Comparison of ENCODE assay signal across 17 cellular contexts in the genomic region with DNA sequence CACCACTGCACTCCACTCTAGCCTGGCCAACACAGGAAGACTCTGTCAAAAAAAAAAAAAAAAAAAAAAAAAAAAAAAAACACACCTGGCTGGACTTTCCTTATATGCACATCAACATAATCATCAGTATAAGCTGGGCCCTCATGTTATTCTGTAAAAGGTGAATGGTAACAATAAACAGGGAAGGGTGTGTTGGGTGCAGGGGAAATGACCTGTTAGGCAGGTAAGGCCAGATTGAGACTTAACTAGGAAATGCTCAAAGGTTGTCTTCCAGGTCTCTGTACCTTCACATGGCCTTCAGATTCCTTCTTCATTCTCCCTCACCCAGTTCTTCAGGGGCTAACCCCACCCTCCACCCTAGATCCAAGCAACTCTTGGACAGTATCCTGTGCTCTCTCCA. TPM values are rescaled to one million over a fixed set of nuclear protein-coding genes. Genes with fewer than 3 reads are reported as not detected.
A peak's percentile ranks its signal among the peaks of the same experiment; 100 is the strongest.
DNase-seq lines count a peak whose midpoint lies in the region; ATAC-seq and TF ChIP-seq lines count a peak whose summit lies in the region.
"Had no signal": no experiment of that assay in that cellular context is flagged by ENCODE, and none has a peak within 500 bp of the region (broad histone marks: within the 10 kb centered on the region; RNA-seq: fewer than 3 reads in every experiment).

No MANE protein-coding gene starts in this region.

- H4K20me1 ChIP-seq in PC-3 (ENCODE audit: low read length), result no peaks in the 10 kb centered on the region

- DNase-seq in PC-3, result no peak
- peak; percentile 50 for DNase-seq in epithelial cell of esophagus (ENCODE audit: low read depth)
- no peak for DNase-seq in left colon
- no peak for DNase-seq in type B pancreatic cell (ENCODE audit: extremely low spot score, unreplicated experiment)
- no peak for DNase-seq in H4 (ENCODE audit: low spot score)
- DNase-seq in activated CD4-positive, CD25-positive, alpha-beta regulatory T cell treated with anti-CD3 and anti-CD28 coated beads, Interleukin-2, amount 50 U/mL, for 72 hours, result no peak
- no peak for DNase-seq in activated CD8-positive, alpha-beta T cell treated with anti-CD3 and anti-CD28 coated beads for 36 hours
- DNase-seq in ecto neural progenitor cell (ENCODE audit: low spot score), result no peak
- DNase-seq: C1 segment of cervical spinal cord; CD4-positive, alpha-beta memory T cell; COR-L47; DMS153; DND-41; GM23248; H9 had no signal

- H3K36me3 ChIP-seq in PC-3 (ENCODE audit: low read depth, low read length), result no peaks in the 10 kb centered on the region

- intact Hi-C loops in PC-3 (cut with micrococcal nuclease) (no loop called here), left colon (cut with DNase I, micrococcal nuclease) (no loop called here)
- intact Hi-C loops in activated CD8-positive, alpha-beta T cell treated with anti-CD3 and anti-CD28 coated beads for 36 hours (cut with micrococcal nuclease), result no loop called here

- H3K9me2 ChIP-seq in PC-3 (replicated peaks; ENCODE audit: low read length), result no peaks in the 10 kb centered on the region; the same call in 1 of the 2 replicates

- H3K9me3 ChIP-seq in PC-3 (ENCODE audit: low read length), result no peaks in the 10 kb centered on the region

- no peaks in the 10 kb centered on the region for H3K79me2 ChIP-seq in PC-3 (ENCODE audit: low read length)

- BruUV-seq in PC-3 (replicated peaks; lab: Mats Ljungman, UMichigan), result no TSS peak

- TF ChIP-seq CTCF in PC-3 (conservative IDR thresholded peaks at IDR 0.05; ENCODE audit: low read depth, low read length), result no peak
- no peak for TF ChIP-seq CTCF in epithelial cell of esophagus (IDR thresholded peaks at IDR 0.05; ENCODE audit: insufficient read depth, low read depth, low read length, missing control alignments)
- no peak for TF ChIP-seq CTCF in type B pancreatic cell (conservative IDR thresholded peaks at IDR 0.05)
- no peak for TF ChIP-seq CTCF in activated CD8-positive, alpha-beta T cell treated with anti-CD3 and anti-CD28 coated beads for 36 hours (IDR thresholded peaks at IDR 0.05)

- H3K27me3 Mint-ChIP-seq in type B pancreatic cell, result no peaks in the 10 kb centered on the region
- peaks cover 11% of the 10 kb centered on the region for H3K27me3 Mint-ChIP-seq in activated CD8-positive, alpha-beta T cell treated with anti-CD3 and anti-CD28 coated beads for 36 hours

- POLR2A ChIA-PET in PC-3 (lab: Charles Lee; ENCODE audit: unreplicated experiment), result no interaction called here
- POLR2A ChIA-PET in activated CD8-positive, alpha-beta T cell treated with anti-CD3 and anti-CD28 coated beads for 36 hours (lab: Charles Lee), result no interaction called here

- H3K4me2 ChIP-seq in PC-3 (ENCODE audit: low read length), result no peak overlapping the region

- no peak overlapping the region for H2AFZ ChIP-seq in PC-3 (ENCODE audit: low read length)
- H2AFZ ChIP-seq: GM23248 had no signal

- ATAC-seq in PC-3 (peak; percentile 42), left colon (peak; percentile 97)
- no peak for ATAC-seq in activated CD8-positive, alpha-beta T cell treated with anti-CD3 and anti-CD28 coated beads for 36 hours
- ATAC-seq: HCT116 had no signal

- no peaks in the 10 kb centered on the region for H3K4me1 ChIP-seq in PC-3 (ENCODE audit: insufficient read depth, low read length)

- H3K36me3 Mint-ChIP-seq in type B pancreatic cell, result no peaks in the 10 kb centered on the region
- no peaks in the 10 kb centered on the region for H3K36me3 Mint-ChIP-seq in activated CD8-positive, alpha-beta T cell treated with anti-CD3 and anti-CD28 coated beads for 36 hours (ENCODE audit: low read depth)

- CTCF ChIA-PET in PC-3 (lab: Charles Lee), result interaction anchor here (0.6 kb wide), 1 partner anchor 268 kb away, joined by 7 read pairs; no protein-coding TSS in a partner anchor
- CTCF ChIA-PET in activated CD8-positive, alpha-beta T cell treated with anti-CD3 and anti-CD28 coated beads for 36 hours (lab: Charles Lee), result no interaction called here

- H3K9me3 Mint-ChIP-seq in type B pancreatic cell, result no peaks in the 10 kb centered on the region
- H3K9me3 Mint-ChIP-seq in activated CD8-positive, alpha-beta T cell treated with anti-CD3 and anti-CD28 coated beads for 36 hours, result no peaks in the 10 kb centered on the region

- no peak overlapping the region for H3K4me3 ChIP-seq in PC-3 (ENCODE audit: low read length)
- no peak overlapping the region for H3K4me3 ChIP-seq in epithelial cell of esophagus (ENCODE audit: low read length)
- H3K4me3 ChIP-seq: GM23248 had no signal

- no peaks in the 10 kb centered on the region for H3F3A ChIP-seq in PC-3 (ENCODE audit: low read length, unreplicated experiment)

- no peak overlapping the region for H3K27ac ChIP-seq in PC-3 (ENCODE audit: low read length)
- H3K27ac ChIP-seq: GM23248 had no signal

- H3K4me3 Mint-ChIP-seq in type B pancreatic cell, result no peak overlapping the region
- H3K4me3 Mint-ChIP-seq in activated CD8-positive, alpha-beta T cell treated with anti-CD3 and anti-CD28 coated beads for 36 hours, result no peak overlapping the region
- H3K4me3 Mint-ChIP-seq: CD4-positive, alpha-beta memory T cell; H9 had no signal

- no peak overlapping the region for H3K9ac ChIP-seq in PC-3 (ENCODE audit: low read length)
- H3K9ac ChIP-seq: GM23248 had no signal

- peaks cover 4% of the 10 kb centered on the region for H3K4me1 Mint-ChIP-seq in type B pancreatic cell (ENCODE audit: unreplicated experiment)
- H3K4me1 Mint-ChIP-seq in activated CD8-positive, alpha-beta T cell treated with anti-CD3 and anti-CD28 coated beads for 36 hours (ENCODE audit: low read depth), result no peaks in the 10 kb centered on the region

- no peaks in the 10 kb centered on the region for H3K27me3 ChIP-seq in PC-3 (ENCODE audit: low read length)

- H3K27ac Mint-ChIP-seq in type B pancreatic cell, result peak overlapping the region; percentile 36
- no peak overlapping the region for H3K27ac Mint-ChIP-seq in activated CD8-positive, alpha-beta T cell treated with anti-CD3 and anti-CD28 coated beads for 36 hours
- H3K27ac Mint-ChIP-seq: CD4-positive, alpha-beta memory T cell; H9 had no signal

RNA-seq across cellular contexts. Expression of gene ESR2, which starts 47.5 kb away (rescaled TPM):
- total RNA-seq in PC-3 (2014; rRNA removed), result 0.18 and 0.35 TPM in 2 replicates
- under 1 TPM; 0.40 to 0.70 TPM for total RNA-seq in left colon
- 0.19 and 0.53 TPM in 2 replicates for total RNA-seq in type B pancreatic cell (ENCODE audit: low replicate concordance)
- 0.10 TPM in 1 of 2 replicates, not detected in the other for total RNA-seq in H4 (2014; rRNA removed; shearing (Covaris generic))
- total RNA-seq in activated CD8-positive, alpha-beta T cell treated with anti-CD3 and anti-CD28 coated beads for 36 hours, result under 1 TPM; 0.31 to 0.43 TPM
- total RNA-seq: A172; CD4-positive, alpha-beta memory T cell; GM23248 had no signal
